31 cellular contexts compared by ENCODE assay signal in the genomic region with DNA sequence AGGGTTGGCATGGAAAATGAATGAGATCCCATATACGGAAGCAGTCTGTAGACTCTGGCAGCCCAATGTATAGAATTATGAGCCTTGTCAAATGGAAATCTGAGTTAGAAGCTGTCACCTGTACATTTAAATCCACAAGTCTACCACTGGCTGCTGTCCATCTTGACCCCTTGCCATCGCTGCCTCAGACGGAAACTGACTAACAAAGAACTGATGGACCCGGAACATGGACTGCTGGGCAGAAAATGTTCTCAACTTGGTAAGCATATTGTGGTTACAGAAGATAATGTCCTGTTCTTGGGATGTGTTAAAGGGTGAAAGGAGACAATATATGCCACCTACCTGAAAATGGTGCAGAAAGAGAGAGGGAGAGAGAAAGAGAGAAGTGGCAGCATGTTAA. TPM values are rescaled to one million over a fixed set of nuclear protein-coding genes. Genes with fewer than 3 reads are reported as not detected.
"Had no signal": no experiment of that assay in that cellular context is flagged by ENCODE, and none has a peak within 500 bp of the region (broad histone marks: within the 10 kb centered on the region; RNA-seq: fewer than 3 reads in every experiment).

No MANE protein-coding gene starts in this region.

- DNase-seq: naive thymus-derived CD8-positive, alpha-beta T cell; occipital lobe; ovary; psoas muscle; right cardiac atrium; sigmoid colon; spleen; stimulated activated CD4-positive, alpha-beta T cell treated with anti-CD3 and anti-CD28 coated beads, Interleukin-12 subunit alpha, Interleukin-12 subunit beta, amount 100 ng/mL, for 4 hours; stimulated activated CD4-positive, alpha-beta T cell treated with anti-CD3 and anti-CD28 coated beads, Interleukin-1b, Interleukin-23, amount 100 ng/mL, for 48 hours; stimulated activated CD4-positive, alpha-beta T cell treated with anti-CD3 and anti-CD28 coated beads, Interleukin-4, amount 100 ng/mL, for 1 hour; stimulated activated CD4-positive, alpha-beta T cell treated with anti-CD3 and anti-CD28 coated beads, Interleukin-4, amount 100 ng/mL, for 4 hours; stimulated activated CD8-positive, alpha-beta memory T cell treated with anti-CD3 and anti-CD28 coated beads, Interleukin-4, amount 100 ng/mL, for 48 hours; stimulated activated naive CD4-positive, alpha-beta T cell; stimulated activated naive CD8-positive, alpha-beta T cell treated with anti-CD3 and anti-CD28 coated beads, Interleukin-15, amount 100 ng/mL, for 72 hours; stimulated activated naive CD8-positive, alpha-beta T cell treated with anti-CD3 and anti-CD28 coated beads, Interleukin-15, Interleukin-2, amounts not matched to agents 100 U/mL and 50 U/mL, for 24 hours; substantia nigra; testis; tibial artery; transverse colon; upper lobe of right lung; uterus had no signal

- H3K4me1 ChIP-seq: neural progenitor cell, parathyroid adenoma, psoas muscle, sigmoid colon, spleen, suprapubic skin, testis, transverse colon, upper lobe of right lung, uterus had no signal

- H3K36me3 ChIP-seq: neural progenitor cell, ovary, uterus had no signal

- H3K9ac ChIP-seq: neural progenitor cell, parathyroid adenoma had no signal

- H3K27me3 Mint-ChIP-seq: naive thymus-derived CD8-positive, alpha-beta T cell; natural killer cell treated with Interleukin-12 subunit alpha and Interleukin-12 subunit beta and Interleukin-15 and Interleukin-18, amount 100 ng/mL, for 72 hours; stimulated activated memory B cell treated with anti-CD40 and anti-IgM and Interleukin-4, amounts not matched to agents 10 μg/mL and 1 μg/mL and 100 μg/mL, for 72 hours; stimulated activated naive CD8-positive, alpha-beta T cell treated with anti-CD3 and anti-CD28 coated beads, Interleukin-15, amount 100 ng/mL, for 72 hours; type B pancreatic cell had no signal

- H3K9me3 ChIP-seq: ovary, psoas muscle, right lobe of liver, sigmoid colon, spleen, suprapubic skin, testis, tibial artery, transverse colon, upper lobe of right lung, uterus had no signal

- H3K4me3 Mint-ChIP-seq: naive thymus-derived CD8-positive, alpha-beta T cell; natural killer cell treated with Interleukin-12 subunit alpha and Interleukin-12 subunit beta and Interleukin-15 and Interleukin-18, amount 100 ng/mL, for 72 hours; neural progenitor cell; stimulated activated memory B cell treated with anti-CD40 and anti-IgM and Interleukin-4, amounts not matched to agents 10 μg/mL and 1 μg/mL and 100 μg/mL, for 72 hours; stimulated activated naive CD8-positive, alpha-beta T cell treated with anti-CD3 and anti-CD28 coated beads, Interleukin-15, amount 100 ng/mL, for 72 hours; type B pancreatic cell had no signal

- H3K4me1 Mint-ChIP-seq: neural progenitor cell; stimulated activated memory B cell treated with anti-CD40 and anti-IgM and Interleukin-4, amounts not matched to agents 10 μg/mL and 1 μg/mL and 100 μg/mL, for 72 hours; stimulated activated naive CD8-positive, alpha-beta T cell treated with anti-CD3 and anti-CD28 coated beads, Interleukin-15, amount 100 ng/mL, for 72 hours had no signal

- H3K27ac ChIP-seq: neural progenitor cell, ovary, parathyroid adenoma, psoas muscle, right lobe of liver, sigmoid colon, spleen, suprapubic skin, testis, tibial artery, transverse colon, upper lobe of right lung, uterus had no signal

- H3K27me3 ChIP-seq: neural progenitor cell, ovary, right lobe of liver, sigmoid colon, spleen, suprapubic skin, testis, tibial artery, transverse colon, upper lobe of right lung, uterus had no signal

- H3K4me3 ChIP-seq: neural progenitor cell, ovary, psoas muscle, right lobe of liver, sigmoid colon, smooth muscle cell, spleen, suprapubic skin, testis, tibial artery, transverse colon, upper lobe of right lung, uterus had no signal

- H3K36me3 Mint-ChIP-seq: neural progenitor cell, type B pancreatic cell had no signal

- H2AFZ ChIP-seq: neural progenitor cell, parathyroid adenoma had no signal

- H3K4me2 ChIP-seq: neural progenitor cell, smooth muscle cell had no signal

- H3K9me3 Mint-ChIP-seq: naive thymus-derived CD8-positive, alpha-beta T cell; natural killer cell treated with Interleukin-12 subunit alpha and Interleukin-12 subunit beta and Interleukin-15 and Interleukin-18, amount 100 ng/mL, for 72 hours; neural progenitor cell; stimulated activated memory B cell treated with anti-CD40 and anti-IgM and Interleukin-4, amounts not matched to agents 10 μg/mL and 1 μg/mL and 100 μg/mL, for 72 hours; stimulated activated naive CD8-positive, alpha-beta T cell treated with anti-CD3 and anti-CD28 coated beads, Interleukin-15, amount 100 ng/mL, for 72 hours; type B pancreatic cell had no signal

- ATAC-seq: naive thymus-derived CD8-positive, alpha-beta T cell; psoas muscle; right cardiac atrium; stimulated activated memory B cell treated with anti-CD40 and anti-IgM and Interleukin-4, amounts not matched to agents 10 μg/mL and 1 μg/mL and 100 μg/mL, for 72 hours; stimulated activated naive CD8-positive, alpha-beta T cell treated with anti-CD3 and anti-CD28 coated beads, Interleukin-15, amount 100 ng/mL, for 72 hours; upper lobe of right lung had no signal

- H3K27ac Mint-ChIP-seq: neural progenitor cell; progenitor cell of endocrine pancreas; stimulated activated memory B cell treated with anti-CD40 and anti-IgM and Interleukin-4, amounts not matched to agents 10 μg/mL and 1 μg/mL and 100 μg/mL, for 72 hours; type B pancreatic cell had no signal

- H3K79me2 ChIP-seq: parathyroid adenoma had no signal

RNA-seq across cellular contexts. Expression of a gene that starts 37.5 kb away (rescaled TPM):
- polyA plus RNA-seq: neural cell had no signal
